In genomic region chr16:11127610-11128195, GRCh38 we compare ENCODE assay signal across 22 cellular contexts.
DNase-seq lines count a peak whose midpoint lies in the region; ATAC-seq, FAIRE-seq and TF ChIP-seq lines count a peak whose summit lies in the region.
"Had no signal": no experiment of that assay in that cellular context is flagged by ENCODE, and none has a peak within 500 bp of the region (broad histone marks: within the 10 kb centered on the region; RNA-seq: fewer than 3 reads in every experiment).

No MANE protein-coding gene starts in this region.

- no TSS peak for BruUV-seq in A673 (replicated peaks; lab: Mats Ljungman, UMichigan)
- BruUV-seq in K562 (replicated peaks; lab: Mats Ljungman, UMichigan), result no TSS peak

- TF ChIP-seq POLR2A in K562 (conservative IDR thresholded peaks at IDR 0.05) (no peak), tibial nerve (IDR thresholded peaks at IDR 0.05) (no peak)

- no peak for FAIRE-seq in K562 (lab: Jason Lieb, UNC)

- POLR2A ChIA-PET in activated CD4-positive, alpha-beta T cell treated with anti-CD3 and anti-CD28 coated beads for 36 hours (lab: Charles Lee), result no interaction called here
- POLR2A ChIA-PET in A673 (lab: Charles Lee; ENCODE audit: low non-redundant PET) (no interaction called here), K562 (lab: Yijun Ruan, JAX) (interaction anchor here (1.3 to 1.8 kb wide), 2 partner anchors 8 to 10 kb away, joined by 7 to 10 read pairs; no protein-coding TSS in a partner anchor)

- H3K36me3 Mint-ChIP-seq in activated CD4-positive, alpha-beta T cell treated with anti-CD3 and anti-CD28 coated beads for 36 hours (ENCODE audit: low read depth), result peaks cover 33% of the 10 kb centered on the region
- H3K36me3 Mint-ChIP-seq in nephron (ENCODE audit: low read depth), result peaks cover 28% of the 10 kb centered on the region
- peaks cover 6% of the 10 kb centered on the region for H3K36me3 Mint-ChIP-seq in glutamatergic neuron (ENCODE audit: unreplicated experiment)

- 75% methylated on average over 7 of the region's 7 CpGs for WGBS in K562 (ENCODE audit: insufficient coverage, low coverage, missing lambda C conversion rate)
- WGBS in tibial nerve, 2 donors, result 92 to 94% methylated on average over 7 of the region's 7 CpGs

- no peaks in the 10 kb centered on the region for H4K20me1 ChIP-seq in K562 (replicated peaks; ENCODE audit: control insufficient read depth, insufficient read depth, low read length)

- H3K4me3 Mint-ChIP-seq in activated CD4-positive, alpha-beta T cell treated with anti-CD3 and anti-CD28 coated beads for 36 hours, result no peak overlapping the region
- H3K4me3 Mint-ChIP-seq in nephron, result no peak overlapping the region
- H3K4me3 Mint-ChIP-seq in glutamatergic neuron (ENCODE audit: unreplicated experiment), result no peak overlapping the region
- H3K4me3 Mint-ChIP-seq: CD8-positive, alpha-beta memory T cell; H9; mesothelial cell of epicardium; neural crest cell had no signal

- H3K36me3 ChIP-seq in A673 (ENCODE audit: insufficient read depth, low read length, poor library complexity, severe bottlenecking), result no peaks in the 10 kb centered on the region
- peaks cover 30% of the 10 kb centered on the region; the same call in 2 of the 3 replicates for H3K36me3 ChIP-seq in K562 (ENCODE audit: control insufficient read depth, insufficient read depth, low read length)
- H3K36me3 ChIP-seq in tibial nerve, result peaks cover 0 to 47% (median 8%) of the 10 kb centered on the region in 3 donors

- no peaks in the 10 kb centered on the region for H3K27me3 Mint-ChIP-seq in activated CD4-positive, alpha-beta T cell treated with anti-CD3 and anti-CD28 coated beads for 36 hours
- H3K27me3 Mint-ChIP-seq in nephron (ENCODE audit: low read depth) (no peaks in the 10 kb centered on the region), glutamatergic neuron (ENCODE audit: unreplicated experiment) (peaks cover 2% of the 10 kb centered on the region)

- intact Hi-C loops in activated CD4-positive, alpha-beta T cell treated with anti-CD3 and anti-CD28 coated beads for 36 hours (cut with DNase I, micrococcal nuclease), result no loop called here
- intact Hi-C loops in A673 (cut with micrococcal nuclease; ENCODE audit: unreplicated experiment) (no loop called here), K562 (cut with micrococcal nuclease) (loop anchor here (2.0 to 5.0 kb wide), 2 partner anchors 23 to 75 kb away; no protein-coding TSS in a partner anchor)

- TF ChIP-seq CTCF in A673 (conservative IDR thresholded peaks at IDR 0.05; ENCODE audit: low read depth, low read length) (no peak), K562 (IDR thresholded peaks at IDR 0.05 in 2 of 3, conservative IDR thresholded peaks at IDR 0.05 in 1 of 3; ENCODE audit: insufficient read depth in 2 of 3, low read depth in 1 of 3, low read length in 3 of 3) (no peak), nephron (IDR thresholded peaks at IDR 0.05; ENCODE audit: unreplicated experiment in 3 of 3) (no peak), glutamatergic neuron (IDR thresholded peaks at IDR 0.05; ENCODE audit: partially characterized antibody, unreplicated experiment) (no peak), coronary artery (IDR thresholded peaks at IDR 0.05) (no peak), tibial nerve (IDR thresholded peaks at IDR 0.05) (no peak)

- peak overlapping the region; percentile 51 for H3K27ac ChIP-seq in A673 (ENCODE audit: low read depth, low read length, poor library complexity, severe bottlenecking)
- peak overlapping the region; percentile 72; the same call in 1 of the 3 replicates for H3K27ac ChIP-seq in K562 (ENCODE audit: extremely low read depth, low read depth, low read length)
- peak overlapping the region in 1 of 2 donors; percentile 76 for H3K27ac ChIP-seq in coronary artery
- H3K27ac ChIP-seq in tibial nerve, result peak overlapping the region in 1 of 4 donors; percentile 70

- H3K27ac Mint-ChIP-seq in activated CD4-positive, alpha-beta T cell treated with anti-CD3 and anti-CD28 coated beads for 36 hours, result peak overlapping the region; percentile 29
- H3K27ac Mint-ChIP-seq in nephron, result peak overlapping the region; percentile 96 to 98 (median 98)
- H3K27ac Mint-ChIP-seq in glutamatergic neuron (ENCODE audit: unreplicated experiment), result no peak overlapping the region

- H3K27me3 ChIP-seq in A673 (replicated peaks; ENCODE audit: insufficient read depth, low read depth, low read length, poor library complexity) (no peaks in the 10 kb centered on the region), K562 (ENCODE audit: control insufficient read depth in 2 of 2, insufficient read depth in 2 of 2, low read length in 2 of 2) (no peaks in the 10 kb centered on the region), tibial nerve (no peaks in the 10 kb centered on the region)

- H3K4me1 ChIP-seq in A673 (ENCODE audit: insufficient read depth, low read length, poor library complexity, severe bottlenecking) (peaks cover 18% of the 10 kb centered on the region), K562 (replicated peaks in 1 of 2; ENCODE audit: control insufficient read depth in 2 of 2, insufficient read depth in 2 of 2, low read length in 2 of 2) (peaks cover 45 to 58% of the 10 kb centered on the region in 2 experiments), tibial nerve (peaks cover 0 to 23% (median 13%) of the 10 kb centered on the region in 4 donors)

- H3K4me3 ChIP-seq in A673 (ENCODE audit: low read depth, low read length, poor library complexity, severe bottlenecking) (no peak overlapping the region), K562 (no peak overlapping the region), coronary artery (no peak overlapping the region), tibial nerve (no peak overlapping the region)

- peaks cover 48% of the 10 kb centered on the region for H3K4me1 Mint-ChIP-seq in activated CD4-positive, alpha-beta T cell treated with anti-CD3 and anti-CD28 coated beads for 36 hours
- H3K4me1 Mint-ChIP-seq in nephron (peaks cover 76% of the 10 kb centered on the region), glutamatergic neuron (ENCODE audit: low read depth, unreplicated experiment) (peaks cover 3% of the 10 kb centered on the region)

- H3K9me1 ChIP-seq in K562 (ENCODE audit: control insufficient read depth, insufficient read depth, low read length), result no peaks in the 10 kb centered on the region

- TF ChIP-seq RAD21 in K562 (CRISPR knock-in tag; conservative IDR thresholded peaks at IDR 0.05 in 1 of 2, IDR thresholded peaks at IDR 0.05 in 1 of 2), result no peak

- in situ Hi-C loops in K562 (cut with MboI), result no loop called here

- H3K9ac ChIP-seq in K562 (ENCODE audit: insufficient read depth in 1 of 2, low read depth in 2 of 2, low read length in 2 of 2), result no peak overlapping the region

- CTCF ChIA-PET in activated CD4-positive, alpha-beta T cell treated with anti-CD3 and anti-CD28 coated beads for 36 hours (lab: Charles Lee), result interaction anchor here (1.0 kb wide), 1 partner anchor 90 kb away, joined by 3 read pairs; no protein-coding TSS in a partner anchor
- CTCF ChIA-PET in A673 (lab: Charles Lee) (no interaction called here), K562 (lab: Yijun Ruan, JAX; ENCODE audit: low intra/inter-chr PET ratio) (no interaction called here)

- no peak overlapping the region for H2AFZ ChIP-seq in K562 (ENCODE audit: low read depth, low read length)

- ATAC-seq in activated CD4-positive, alpha-beta T cell treated with anti-CD3 and anti-CD28 coated beads for 36 hours, result no peak
- ATAC-seq in K562, result no peak

- H3K79me2 ChIP-seq in K562 (ENCODE audit: control insufficient read depth, insufficient read depth, low read length), result no peaks in the 10 kb centered on the region

- H3K4me2 ChIP-seq in K562 (ENCODE audit: insufficient read depth, low read length), result no peak overlapping the region

- no peak for TF ChIP-seq EP300 in K562 (IDR thresholded peaks at IDR 0.05; ENCODE audit: low read length)
- TF ChIP-seq EP300 in tibial nerve (IDR thresholded peaks at IDR 0.05), result no peak

- no peaks in the 10 kb centered on the region for H3K9me3 Mint-ChIP-seq in activated CD4-positive, alpha-beta T cell treated with anti-CD3 and anti-CD28 coated beads for 36 hours (ENCODE audit: low read depth)
- H3K9me3 Mint-ChIP-seq in nephron (no peaks in the 10 kb centered on the region), glutamatergic neuron (ENCODE audit: unreplicated experiment) (peaks cover 3% of the 10 kb centered on the region)
- H3K9me3 Mint-ChIP-seq: CD8-positive, alpha-beta memory T cell; H9; mesothelial cell of epicardium; neural crest cell had no signal

- H3K9me3 ChIP-seq in A673 (ENCODE audit: low read depth, low read length, poor library complexity, severe bottlenecking) (no peaks in the 10 kb centered on the region), K562 (replicated peaks; ENCODE audit: control insufficient read depth, insufficient read depth, low read depth, low read length) (no peaks in the 10 kb centered on the region), tibial nerve (no peaks in the 10 kb centered on the region)

- DNase-seq in activated CD4-positive, alpha-beta T cell treated with anti-CD3 and anti-CD28 coated beads for 36 hours, result no peak
- DNase-seq in activated CD4-positive, alpha-beta T cell treated with anti-CD3 and anti-CD28 coated beads for 48 hours, result no peak
- DNase-seq in A673 (ENCODE audit: low spot score) (no peak), K562 (ENCODE audit: extremely low read depth in 1 of 4, low spot score in 3 of 4) (no peak), glutamatergic neuron (no peak), coronary artery (ENCODE audit: low spot score) (no peak), tibial nerve (ENCODE audit: low spot score in 2 of 2) (no peak)
- DNase-seq: 8988T; activated CD4-positive, CD25-positive, alpha-beta regulatory T cell; AML-193; CD8-positive, alpha-beta memory T cell; effector memory CD4-positive, alpha-beta T cell; KBM-7; NCI-H146; NCI-H526 treated with DMSO at 0.1 percent for 48 hours; stimulated activated naive CD4-positive, alpha-beta T cell; T1000; trophoblast cell had no signal

TF ChIP-seq in K562, 482 proteins besides CTCF, POLR2A, EP300 and RAD21 (continues in another document):
- TF ChIP-seq ZNF121 (CRISPR knock-in tag; conservative IDR thresholded peaks at IDR 0.05) (0 out of 2 replicates have a peak, but pooled peaks have one; percentile 12), CSDE1 (IDR thresholded peaks at IDR 0.05) (no peak), HDAC6 (IDR thresholded peaks at IDR 0.05; ENCODE audit: low read depth, low read length) (no peak), MYBL2 (IDR thresholded peaks at IDR 0.05; ENCODE audit: low read depth) (no peak), MYBL2 (CRISPR knock-in tag; IDR thresholded peaks at IDR 0.05; ENCODE audit: borderline replicate concordance) (no peak)
